23 cellular contexts compared by ENCODE assay signal in the genomic region with DNA sequence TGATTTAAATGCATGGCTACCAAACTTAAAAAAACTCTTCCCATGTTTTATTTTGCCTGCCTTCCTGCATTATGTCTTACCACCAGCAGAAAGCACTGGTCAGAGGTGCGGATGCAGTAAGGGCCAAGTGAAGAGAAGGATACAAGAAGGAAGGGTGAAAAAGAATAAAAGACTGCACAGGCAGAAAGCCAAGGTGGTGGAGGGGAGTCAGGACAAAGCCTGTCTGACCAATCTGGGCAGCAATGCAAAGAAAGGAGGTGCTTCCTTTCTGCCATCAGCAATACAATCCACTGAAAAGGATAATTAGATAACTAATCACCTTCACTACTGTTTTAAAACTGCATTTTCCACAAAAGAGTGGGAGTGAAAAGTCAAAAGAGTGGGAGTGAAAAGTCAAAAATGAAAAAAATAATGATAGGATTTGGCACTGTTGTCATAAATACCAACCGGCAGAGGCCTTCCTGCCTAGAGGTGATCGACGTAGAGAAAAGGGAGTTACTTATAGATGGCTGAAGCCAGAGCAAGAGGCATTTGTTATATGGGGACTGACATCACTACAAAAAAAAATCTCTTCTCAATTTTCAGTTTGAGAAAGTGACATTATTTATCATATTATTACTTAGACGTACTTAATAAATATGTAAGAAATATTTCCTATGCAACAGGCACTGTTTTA.
A peak's percentile ranks its signal among the peaks of the same experiment; 100 is the strongest.
DNase-seq lines count a peak whose midpoint lies in the region; ATAC-seq and TF ChIP-seq lines count a peak whose summit lies in the region.
"Had no signal": no experiment of that assay in that cellular context is flagged by ENCODE, and none has a peak within 500 bp of the region (broad histone marks: within the 10 kb centered on the region; RNA-seq: fewer than 3 reads in every experiment).

No MANE protein-coding gene starts in this region.

- H3K27ac Mint-ChIP-seq in memory B cell = peak overlapping the region; percentile 5
- H3K27ac Mint-ChIP-seq in endothelial cell (ENCODE audit: unreplicated experiment) = no peak overlapping the region
- H3K27ac Mint-ChIP-seq: CD4-positive, CD25-positive, alpha-beta regulatory T cell; CD8-positive, alpha-beta memory T cell; HFFc6 had no signal

- H2BK15ac ChIP-seq in neuronal stem cell (ENCODE audit: low read length) = no peak overlapping the region

- H3K23ac ChIP-seq in neuronal stem cell (ENCODE audit: low read depth, low read length, poor library complexity) = no peak overlapping the region

- no peak overlapping the region for H2BK5ac ChIP-seq in neuronal stem cell (ENCODE audit: low read length)

- no peak overlapping the region for H3K14ac ChIP-seq in neuronal stem cell (ENCODE audit: low read length)

- peaks cover 8% of the 10 kb centered on the region for H3K36me3 Mint-ChIP-seq in memory B cell
- no peaks in the 10 kb centered on the region for H3K36me3 Mint-ChIP-seq in endothelial cell (ENCODE audit: low read depth, unreplicated experiment)

- no peaks in the 10 kb centered on the region for H3K9me3 ChIP-seq in neuronal stem cell (replicated peaks in 1 of 2; ENCODE audit: control insufficient read depth in 2 of 2, insufficient read depth in 1 of 2, low read depth in 1 of 2, low read length in 2 of 2)
- H3K9me3 ChIP-seq: BE2C had no signal

- H3K4ac ChIP-seq in neuronal stem cell (ENCODE audit: low read length) = no peak overlapping the region

- no peak overlapping the region for H2AFZ ChIP-seq in neuronal stem cell (ENCODE audit: low read length)
- H2AFZ ChIP-seq: GM23248 had no signal

- no peak overlapping the region for H2AK5ac ChIP-seq in neuronal stem cell (ENCODE audit: low read depth, low read length)

- no peak overlapping the region for H3K4me3 ChIP-seq in neuronal stem cell (ENCODE audit: low read length in 2 of 2)
- H3K4me3 ChIP-seq: GM12878, GM23248 had no signal

- no peaks in the 10 kb centered on the region for H3K79me1 ChIP-seq in neuronal stem cell (ENCODE audit: low read depth, low read length)

- DNase-seq in NCI-H2227 (lab: John Stamatoyannopoulos, UW; ENCODE audit: unreplicated experiment) = peak; percentile 25
- DNase-seq in memory B cell (ENCODE audit: low spot score in 2 of 2) = no peak
- DNase-seq in neuronal stem cell (ENCODE audit: low spot score) = peak; percentile 1
- DNase-seq in endothelial cell (ENCODE audit: low spot score) = no peak
- no peak for DNase-seq in effector CD4-positive, alpha-beta T cell
- DNase-seq in dermis blood vessel endothelial cell = no peak
- DNase-seq: ACHN; BE2C; C1 segment of cervical spinal cord; CD4-positive, CD25-positive, alpha-beta regulatory T cell; CD8-positive, alpha-beta memory T cell; COR-L47; DMS 273 treated with DMSO at 0.1 percent for 48 hours; DMS53; DND-41; EL; HFFc6 had no signal

- no peak overlapping the region for H3K18ac ChIP-seq in neuronal stem cell (ENCODE audit: low read length)

- H3K27me3 ChIP-seq in neuronal stem cell (ENCODE audit: control insufficient read depth in 3 of 3, insufficient read depth in 3 of 3, low read depth in 1 of 3, low read length in 3 of 3) = no peaks in the 10 kb centered on the region
- H3K27me3 ChIP-seq: BE2C had no signal

- H3K36me3 ChIP-seq in neuronal stem cell (replicated peaks in 1 of 2; ENCODE audit: control insufficient read depth in 2 of 2, insufficient read depth in 2 of 2, low read length in 2 of 2) = no peaks in the 10 kb centered on the region
- H3K36me3 ChIP-seq: BE2C had no signal

- no peaks in the 10 kb centered on the region for H3K4me1 Mint-ChIP-seq in memory B cell
- no peaks in the 10 kb centered on the region for H3K4me1 Mint-ChIP-seq in endothelial cell (ENCODE audit: unreplicated experiment)
- H3K4me1 Mint-ChIP-seq: CD4-positive, CD25-positive, alpha-beta regulatory T cell; IgD-negative memory B cell had no signal

- H2BK120ac ChIP-seq in neuronal stem cell (ENCODE audit: low read depth, low read length) = no peak overlapping the region

- no peak overlapping the region for H4K91ac ChIP-seq in neuronal stem cell (ENCODE audit: low read depth, low read length, poor library complexity)

- no peak overlapping the region for H3K4me2 ChIP-seq in neuronal stem cell (ENCODE audit: insufficient read depth, low read length, poor library complexity, severe bottlenecking)

- H3K9me3 Mint-ChIP-seq in memory B cell (no peaks in the 10 kb centered on the region), endothelial cell (ENCODE audit: unreplicated experiment) (no peaks in the 10 kb centered on the region)
- H3K9me3 Mint-ChIP-seq: CD4-positive, CD25-positive, alpha-beta regulatory T cell; CD8-positive, alpha-beta memory T cell; HFFc6; IgD-negative memory B cell had no signal

- H3K4me1 ChIP-seq in neuronal stem cell (ENCODE audit: control insufficient read depth in 2 of 2, insufficient read depth in 1 of 2, low read depth in 1 of 2, low read length in 2 of 2) = peaks cover 2 to 4% of the 10 kb centered on the region in 2 donors
- H3K4me1 ChIP-seq: BE2C had no signal

- no peak overlapping the region for H3K9ac ChIP-seq in neuronal stem cell (ENCODE audit: low read depth, low read length, poor library complexity)
- H3K9ac ChIP-seq: GM23248 had no signal

- no peaks in the 10 kb centered on the region for H3K27me3 Mint-ChIP-seq in memory B cell
- H3K27me3 Mint-ChIP-seq in endothelial cell (ENCODE audit: unreplicated experiment) = peaks cover 2% of the 10 kb centered on the region
- H3K27me3 Mint-ChIP-seq: CD4-positive, CD25-positive, alpha-beta regulatory T cell; CD8-positive, alpha-beta memory T cell; IgD-negative memory B cell had no signal

- WGBS in neuronal stem cell (ENCODE audit: extremely low coverage in 2 of 2, insufficient read length in 2 of 2, insufficient replicate concordance in 1 of 2), 2 donors = no CpG with 5 or more reads among the region's 5 CpGs

- no peak for ATAC-seq in memory B cell (ENCODE audit: low read depth)
- ATAC-seq: GM12878, HCT116, HepG2 had no signal

- no peak overlapping the region for H4K8ac ChIP-seq in neuronal stem cell (ENCODE audit: low read depth, low read length)

- H2BK12ac ChIP-seq in neuronal stem cell (ENCODE audit: low read length) = no peak overlapping the region

- no peak overlapping the region for H3K4me3 Mint-ChIP-seq in memory B cell
- no peak overlapping the region for H3K4me3 Mint-ChIP-seq in endothelial cell (ENCODE audit: unreplicated experiment)
- H3K4me3 Mint-ChIP-seq: CD4-positive, CD25-positive, alpha-beta regulatory T cell; CD8-positive, alpha-beta memory T cell; HFFc6; IgD-negative memory B cell had no signal

- no peak for TF ChIP-seq CTCF in endothelial cell (IDR thresholded peaks at IDR 0.05; ENCODE audit: unreplicated experiment)

- no peak overlapping the region for H3K27ac ChIP-seq in neuronal stem cell (replicated peaks; ENCODE audit: low read length)
- H3K27ac ChIP-seq: GM23248 had no signal

TF ChIP-seq in PFSK-1, 5 proteins besides CTCF, POLR2A, EP300 and RAD21:
- no peak for TF ChIP-seq FOXP2 (optimal IDR thresholded peaks at IDR 0.05; ENCODE audit: borderline replicate concordance, extremely low read depth, extremely low read length, insufficient read depth)
- TF ChIP-seq POLR2AphosphoS5 (IDR thresholded peaks at IDR 0.05; ENCODE audit: low read depth, low read length) = 0 out of 2 replicates have a peak, but pooled peaks have one; percentile 25
TF ChIP-seq in PFSK-1: peak in this region for 1.

Comparison
In these comparisons a context has a peak if more than half of its experiments do, and no peak if none do; other contexts are left out.
1. DNase-seq: peak in NCI-H2227 (single experiment) and neuronal stem cell (single experiment); none in memory B cell (0 of 2), endothelial cell (single experiment), effector CD4-positive, alpha-beta T cell (single experiment) and dermis blood vessel endothelial cell (single experiment).